In the genomic region with DNA sequence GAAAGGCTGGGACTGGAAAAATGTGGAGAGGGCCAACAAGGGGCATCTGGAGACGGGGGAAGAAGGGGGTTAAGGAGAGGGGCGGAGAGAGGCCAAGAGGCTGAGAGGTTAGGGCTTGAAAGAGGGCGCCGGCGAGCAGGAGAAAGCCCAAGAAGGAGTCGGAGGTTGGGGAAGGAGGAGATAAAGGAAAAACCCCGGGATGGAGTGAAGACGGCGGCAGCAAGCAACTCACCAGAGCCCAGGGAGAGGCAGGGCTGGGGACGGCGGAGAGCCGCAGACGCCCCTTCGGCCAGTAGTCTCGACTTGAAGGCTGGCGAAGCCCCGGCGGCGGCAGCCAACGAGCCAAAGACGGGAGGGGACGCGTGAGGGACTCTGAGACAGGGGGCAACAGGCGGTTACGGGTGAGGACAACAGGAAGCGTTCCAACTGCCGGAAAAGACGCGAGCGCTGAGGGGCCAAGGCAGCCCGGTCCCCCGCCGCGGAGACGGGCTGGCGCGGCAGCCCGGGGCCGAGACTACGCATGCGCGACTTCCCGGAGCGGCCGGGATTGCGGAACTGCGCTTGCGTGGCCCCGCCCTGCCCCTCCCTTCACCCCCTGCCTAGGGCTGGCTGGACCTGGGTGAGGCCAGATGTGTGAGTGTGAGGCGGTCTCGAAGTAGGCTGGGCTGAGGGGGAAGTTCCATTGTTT, we compare ENCODE assay signal across 8 cellular contexts. TPM values are rescaled to one million over a fixed set of nuclear protein-coding genes. Genes with fewer than 3 reads are reported as not detected.
DNase-seq lines count a peak whose midpoint lies in the region; ATAC-seq and TF ChIP-seq lines count a peak whose summit lies in the region.

A gene (minus strand): TSS at position 522 of the 688 bp plus-strand sequence. CDS start 7,277 bp downstream, outside the sequence.

- TF ChIP-seq CTCF in RWPE1 (conservative IDR thresholded peaks at IDR 0.05; ENCODE audit: low read depth) (0 out of 2 replicates have a peak, but pooled peaks have one; percentile 16), fibroblast of mammary gland (conservative IDR thresholded peaks at IDR 0.05; ENCODE audit: control insufficient read depth, insufficient read depth, low read depth, low read length) (peak; percentile 11)

- peak within 1 kb of the TSS; percentile 99 for H3K27ac Mint-ChIP-seq in activated T-helper 17 cell treated with anti-CD3 and anti-CD28 coated beads, Interleukin-2, amount 50 U/mL, for 72 hours
- peak within 1 kb of the TSS; percentile 96 to 99 (median 98) for H3K27ac Mint-ChIP-seq in naive thymus-derived CD8-positive, alpha-beta T cell
- peak within 1 kb of the TSS; percentile 92 for H3K27ac Mint-ChIP-seq in stimulated activated naive B cell treated with anti-CD40 and anti-IgM and Interleukin-4, amounts not matched to agents 10 μg/mL and 1 μg/mL and 100 μg/mL, for 72 hours

- no peaks in the 10 kb centered on the region for H3K27me3 Mint-ChIP-seq in activated T-helper 17 cell treated with anti-CD3 and anti-CD28 coated beads, Interleukin-2, amount 50 U/mL, for 72 hours
- H3K27me3 Mint-ChIP-seq in naive thymus-derived CD8-positive, alpha-beta T cell: no peaks in the 10 kb centered on the region
- H3K27me3 Mint-ChIP-seq in stimulated activated naive B cell treated with anti-CD40 and anti-IgM and Interleukin-4, amounts not matched to agents 10 μg/mL and 1 μg/mL and 100 μg/mL, for 72 hours: no peaks in the 10 kb centered on the region

- CTCF ChIA-PET in RWPE1 (lab: Yijun Ruan, JAX): no interaction called here

- DNase-seq in DMS79 treated with DMSO at 0.1 percent for 48 hours (lab: John Stamatoyannopoulos, UW): peak; percentile 87
- peak; percentile 82 for DNase-seq in H4 (ENCODE audit: low spot score)
- peak; percentile 92 for DNase-seq in LoVo (ENCODE audit: low spot score)
- peak; percentile 99 for DNase-seq in RWPE1 (ENCODE audit: low spot score)
- DNase-seq in fibroblast of mammary gland (ENCODE audit: low read depth): peak; percentile 85
- DNase-seq in naive thymus-derived CD8-positive, alpha-beta T cell: peak; percentile 82 to 95 (median 90)
- DNase-seq in stimulated activated naive B cell treated with anti-CD40 and anti-IgM and Interleukin-4, amounts not matched to agents 10 μg/mL and 1 μg/mL and 100 μg/mL, for 72 hours: peak; percentile 82

- POLR2A ChIA-PET in RWPE1 (lab: Yijun Ruan, JAX; ENCODE audit: low non-redundant PET): no interaction called here
- POLR2A ChIA-PET in naive thymus-derived CD8-positive, alpha-beta T cell (lab: Charles Lee): interaction anchor here (0.7 to 13.0 kb wide), 5 partner anchors 11 to 104 kb away, joined by 3 to 353 read pairs (median 5); a partner anchor contains a TSS

- H3K4me3 ChIP-seq in fibroblast of mammary gland (ENCODE audit: control insufficient read depth, low read depth, low read length): peak within 1 kb of the TSS; percentile 84

- H3K9me3 Mint-ChIP-seq in activated T-helper 17 cell treated with anti-CD3 and anti-CD28 coated beads, Interleukin-2, amount 50 U/mL, for 72 hours: no peaks in the 10 kb centered on the region
- peaks cover 0 to 2% (median 0%) of the 10 kb centered on the region in 9 donors for H3K9me3 Mint-ChIP-seq in naive thymus-derived CD8-positive, alpha-beta T cell
- H3K9me3 Mint-ChIP-seq in stimulated activated naive B cell treated with anti-CD40 and anti-IgM and Interleukin-4, amounts not matched to agents 10 μg/mL and 1 μg/mL and 100 μg/mL, for 72 hours: no peaks in the 10 kb centered on the region

- H3K4me1 Mint-ChIP-seq in activated T-helper 17 cell treated with anti-CD3 and anti-CD28 coated beads, Interleukin-2, amount 50 U/mL, for 72 hours: peaks cover 20% of the 10 kb centered on the region
- peaks cover 12 to 54% (median 41%) of the 10 kb centered on the region in 4 donors for H3K4me1 Mint-ChIP-seq in naive thymus-derived CD8-positive, alpha-beta T cell
- peaks cover 47 to 65% of the 10 kb centered on the region in 2 donors for H3K4me1 Mint-ChIP-seq in stimulated activated naive B cell treated with anti-CD40 and anti-IgM and Interleukin-4, amounts not matched to agents 10 μg/mL and 1 μg/mL and 100 μg/mL, for 72 hours

- peaks cover 27% of the 10 kb centered on the region for H3K36me3 Mint-ChIP-seq in activated T-helper 17 cell treated with anti-CD3 and anti-CD28 coated beads, Interleukin-2, amount 50 U/mL, for 72 hours (ENCODE audit: low read depth)
- H3K36me3 Mint-ChIP-seq in naive thymus-derived CD8-positive, alpha-beta T cell: peaks cover 6 to 14% (median 13%) of the 10 kb centered on the region in 3 donors
- H3K36me3 Mint-ChIP-seq in stimulated activated naive B cell treated with anti-CD40 and anti-IgM and Interleukin-4, amounts not matched to agents 10 μg/mL and 1 μg/mL and 100 μg/mL, for 72 hours: peaks cover 5 to 9% of the 10 kb centered on the region in 2 donors

- H3K4me3 Mint-ChIP-seq in activated T-helper 17 cell treated with anti-CD3 and anti-CD28 coated beads, Interleukin-2, amount 50 U/mL, for 72 hours: peak within 1 kb of the TSS; percentile 100
- peak within 1 kb of the TSS; percentile 93 to 100 (median 99) for H3K4me3 Mint-ChIP-seq in naive thymus-derived CD8-positive, alpha-beta T cell
- H3K4me3 Mint-ChIP-seq in stimulated activated naive B cell treated with anti-CD40 and anti-IgM and Interleukin-4, amounts not matched to agents 10 μg/mL and 1 μg/mL and 100 μg/mL, for 72 hours: peak within 1 kb of the TSS; percentile 93 to 95

- ATAC-seq in activated T-helper 17 cell treated with anti-CD3 and anti-CD28 coated beads, Interleukin-2, amount 50 U/mL, for 72 hours (replicated peaks): peak; percentile 92
- ATAC-seq in naive thymus-derived CD8-positive, alpha-beta T cell: peak; percentile 69 to 78
- ATAC-seq in stimulated activated naive B cell treated with anti-CD40 and anti-IgM and Interleukin-4, amounts not matched to agents 10 μg/mL and 1 μg/mL and 100 μg/mL, for 72 hours (replicated peaks): peak; percentile 87

- peak within 1 kb of the TSS; percentile 94 for H3K27ac ChIP-seq in RWPE1

RNA-seq across cellular contexts. Expression of the gene that starts here (rescaled TPM):
- total RNA-seq in H4 (2014; rRNA removed; shearing (Covaris generic)): 14.7 and 21.9 TPM in 2 replicates
- 10 to 100 TPM; 24.4 to 34.3 TPM for total RNA-seq in activated T-helper 17 cell treated with anti-CD3 and anti-CD28 coated beads, Interleukin-2, amount 50 U/mL, for 72 hours
- 100 to 1,000 TPM; 151 to 163 TPM for total RNA-seq in naive thymus-derived CD8-positive, alpha-beta T cell
- 10 to 100 TPM; 46.4 to 79.6 (median 52.8) TPM for polyA plus RNA-seq in naive thymus-derived CD8-positive, alpha-beta T cell

Comparison
In these comparisons a context has a peak if more than half of its experiments do, and no peak if none do; other contexts are left out.
1. Peak in every context shown above with its lines: DNase-seq, ATAC-seq, H3K4me3 ChIP-seq and H3K27ac ChIP-seq.